Comparison of ENCODE assay signal across 27 cellular contexts in the genomic region with DNA sequence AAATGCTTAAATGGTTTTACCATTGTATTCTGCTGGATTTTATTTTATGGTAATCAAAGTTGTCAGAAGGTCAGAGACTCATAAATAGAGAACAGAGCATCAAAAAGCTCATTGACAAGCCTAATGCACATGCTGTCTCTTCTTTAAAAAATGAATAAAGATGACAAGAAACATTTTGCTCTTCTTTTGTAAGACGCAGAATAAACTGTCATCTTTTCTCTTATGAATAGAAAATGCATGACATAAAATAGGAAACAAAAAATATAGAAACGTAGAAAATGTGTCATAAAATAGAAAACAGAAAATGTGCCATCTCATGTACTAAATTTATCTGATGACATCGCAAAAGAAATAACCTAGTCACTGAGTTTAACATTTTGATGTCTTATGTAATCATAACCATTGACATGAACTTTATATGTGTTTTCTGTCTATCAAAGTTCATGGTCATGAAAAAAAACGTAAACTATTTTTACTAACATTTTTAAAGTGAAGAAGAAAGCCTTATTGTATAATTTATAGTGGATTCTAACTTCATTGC.
"Had no signal": no experiment of that assay in that cellular context is flagged by ENCODE, and none has a peak within 500 bp of the region (broad histone marks: within the 10 kb centered on the region; RNA-seq: fewer than 3 reads in every experiment).

No MANE protein-coding gene starts in this region.

- H3K27me3 ChIP-seq: brain microvascular endothelial cell, colonic mucosa, gastrocnemius medialis had no signal

- ATAC-seq: activated CD4-positive, alpha-beta T cell treated with anti-CD3 and anti-CD28 coated beads for 36 hours; activated T-cell treated with anti-CD3 and anti-CD28 coated beads, Interleukin-2, amount 50 U/mL, for 72 hours; esophagus mucosa; gastrocnemius medialis; heart left ventricle had no signal

- H3K27ac Mint-ChIP-seq: activated CD4-positive, alpha-beta memory T cell treated with anti-CD3 and anti-CD28 coated beads, Interleukin-2, amount 10 ng/mL, durations not matched to agents 7 days and 5 days; activated CD4-positive, alpha-beta T cell treated with anti-CD3 and anti-CD28 coated beads for 36 hours; activated CD4-positive, alpha-beta T cell treated with anti-CD3 and anti-CD28 coated beads, Interleukin-2, amount 10 ng/mL, durations not matched to agents 24 days and 14 days; activated naive CD8-positive, alpha-beta T cell; activated T-cell treated with anti-CD3 and anti-CD28 coated beads, Interleukin-2, amount 50 U/mL, for 24 hours; activated T-cell treated with anti-CD3 and anti-CD28 coated beads, Interleukin-2, amount 50 U/mL, for 72 hours had no signal

- H3K27ac ChIP-seq: brain microvascular endothelial cell, colonic mucosa, gastrocnemius medialis, heart left ventricle had no signal

- H3K4me3 ChIP-seq: colonic mucosa, gastrocnemius medialis, heart left ventricle had no signal

- H3K9me3 ChIP-seq: colonic mucosa, gastrocnemius medialis, heart left ventricle had no signal

- H3K36me3 ChIP-seq: brain microvascular endothelial cell, colonic mucosa, gastrocnemius medialis, heart left ventricle had no signal

- DNase-seq: activated CD4-positive, alpha-beta memory T cell treated with anti-CD3 and anti-CD28 coated beads, Interleukin-2, amount 10 ng/mL, durations not matched to agents 7 days and 5 days; activated CD4-positive, alpha-beta T cell treated with anti-CD3 and anti-CD28 coated beads for 36 hours; activated CD4-positive, alpha-beta T cell treated with anti-CD3 and anti-CD28 coated beads, Interleukin-2, amount 10 ng/mL, durations not matched to agents 24 days and 14 days; activated CD4-positive, CD25-positive, alpha-beta regulatory T cell; activated CD4-positive, CD25-positive, alpha-beta regulatory T cell treated with anti-CD3 and anti-CD28 coated beads, Interleukin-2, amount 50 U/mL, for 72 hours; activated CD8-positive, alpha-beta memory T cell treated with anti-CD3 and anti-CD28 coated beads, Interleukin-2, amount 50 U/mL, for 48 hours; activated gamma-delta T cell; activated naive CD4-positive, alpha-beta T cell; activated naive CD4-positive, alpha-beta T cell treated with anti-CD3 and anti-CD28 coated beads, Interleukin-2, amount 50 U/mL, for 16 hours; activated T-cell treated with anti-CD3 and anti-CD28 coated beads for 4 hours; activated T-cell treated with anti-CD3 and anti-CD28 coated beads, Interleukin-2, amount 50 U/mL, for 24 hours; activated T-cell treated with anti-CD3 and anti-CD28 coated beads, Interleukin-2, amount 50 U/mL, for 72 hours; amniotic stem cell; anterior cingulate cortex; brain microvascular endothelial cell; colonic mucosa; effector CD8-positive, alpha-beta T cell; foreskin fibroblast; gastrocnemius medialis; glutamatergic neuron; heart left ventricle; T-helper 2 cell had no signal

- H3K36me3 Mint-ChIP-seq: activated naive CD8-positive, alpha-beta T cell had no signal

- H3K4me3 Mint-ChIP-seq: activated CD4-positive, alpha-beta memory T cell treated with anti-CD3 and anti-CD28 coated beads, Interleukin-2, amount 10 ng/mL, durations not matched to agents 7 days and 5 days; activated CD4-positive, alpha-beta T cell treated with anti-CD3 and anti-CD28 coated beads for 36 hours; activated CD4-positive, alpha-beta T cell treated with anti-CD3 and anti-CD28 coated beads, Interleukin-2, amount 10 ng/mL, durations not matched to agents 24 days and 14 days; activated naive CD8-positive, alpha-beta T cell; activated T-cell treated with anti-CD3 and anti-CD28 coated beads, Interleukin-2, amount 50 U/mL, for 24 hours; activated T-cell treated with anti-CD3 and anti-CD28 coated beads, Interleukin-2, amount 50 U/mL, for 72 hours; central memory CD8-positive, alpha-beta T cell had no signal

- H3K4me1 Mint-ChIP-seq: activated CD4-positive, alpha-beta memory T cell treated with anti-CD3 and anti-CD28 coated beads, Interleukin-2, amount 10 ng/mL, durations not matched to agents 7 days and 5 days; activated CD4-positive, alpha-beta T cell treated with anti-CD3 and anti-CD28 coated beads for 36 hours; activated CD4-positive, alpha-beta T cell treated with anti-CD3 and anti-CD28 coated beads, Interleukin-2, amount 10 ng/mL, durations not matched to agents 24 days and 14 days; central memory CD8-positive, alpha-beta T cell had no signal

- H3K4me1 ChIP-seq: colonic mucosa, gastrocnemius medialis, heart left ventricle had no signal

- H3K27me3 Mint-ChIP-seq: activated CD4-positive, alpha-beta memory T cell treated with anti-CD3 and anti-CD28 coated beads, Interleukin-2, amount 10 ng/mL, durations not matched to agents 7 days and 5 days; activated CD4-positive, alpha-beta T cell treated with anti-CD3 and anti-CD28 coated beads for 36 hours; activated CD4-positive, alpha-beta T cell treated with anti-CD3 and anti-CD28 coated beads, Interleukin-2, amount 10 ng/mL, durations not matched to agents 24 days and 14 days; activated naive CD8-positive, alpha-beta T cell; activated T-cell treated with anti-CD3 and anti-CD28 coated beads, Interleukin-2, amount 50 U/mL, for 24 hours; central memory CD8-positive, alpha-beta T cell had no signal

- FAIRE-seq: astrocyte, bronchial epithelial cell had no signal
